Comparison of ENCODE assay signal across 9 cellular contexts in genomic region chr16:27435146-27435545, GRCh38. TPM values are rescaled to one million over a fixed set of nuclear protein-coding genes. Genes with fewer than 3 reads are reported as not detected.
DNase-seq lines count a peak whose midpoint lies in the region; ATAC-seq and TF ChIP-seq lines count a peak whose summit lies in the region.
"Not testable (repeated sequence)": the region's sequence is repeated elsewhere in the genome, so short reads cannot be mapped to it uniquely, and the experiment has no call there.
"Had no signal": no experiment of that assay in that cellular context is flagged by ENCODE, and none has a peak within 500 bp of the region (broad histone marks: within the 10 kb centered on the region; RNA-seq: fewer than 3 reads in every experiment).

No MANE protein-coding gene starts in this region.

- H3K27ac ChIP-seq in CD8-positive, alpha-beta memory T cell (ENCODE audit: low read depth, low read length); esophagus muscularis mucosa (replicated peaks in 1 of 4): not testable (repeated sequence)

- H3K4me1 Mint-ChIP-seq in CD8-positive, alpha-beta memory T cell, result peaks cover 12 to 32% (median 15%) of the 10 kb centered on the region in 3 donors
- peaks cover 23% of the 10 kb centered on the region for H3K4me1 Mint-ChIP-seq in activated T-cell treated with anti-CD3 and anti-CD28 coated beads, Interleukin-2, amount 50 U/mL, for 4 hours (ENCODE audit: low read depth)
- peaks cover 17% of the 10 kb centered on the region for H3K4me1 Mint-ChIP-seq in activated naive CD8-positive, alpha-beta T cell treated with anti-CD3 and anti-CD28 coated beads, Interleukin-2, amount 10 ng/mL, durations not matched to agents 7 days and 5 days
- H3K4me1 Mint-ChIP-seq in natural killer cell, result peaks cover 19 to 47% of the 10 kb centered on the region in 2 donors
- peaks cover 65 to 79% of the 10 kb centered on the region in 2 donors for H3K4me1 Mint-ChIP-seq in stimulated activated naive B cell treated with anti-CD40 and anti-IgM and Interleukin-4, amounts not matched to agents 10 μg/mL and 1 μg/mL and 100 μg/mL, for 72 hours

- TF ChIP-seq EP300 in esophagus muscularis mucosa (IDR thresholded peaks at IDR 0.05), result not testable (repeated sequence)

- H3K4me1 ChIP-seq in CD8-positive, alpha-beta memory T cell (ENCODE audit: insufficient read depth, low read length); esophagus muscularis mucosa: not testable (repeated sequence)

- POLR2A ChIA-PET in CD8-positive, alpha-beta memory T cell (lab: Charles Lee); activated naive CD8-positive, alpha-beta T cell treated with anti-CD3 and anti-CD28 coated beads, Interleukin-2, amount 10 ng/mL, durations not matched to agents 7 days and 5 days (lab: Charles Lee): not testable (repeated sequence)

- not testable (repeated sequence) for ATAC-seq in activated T-cell treated with anti-CD3 and anti-CD28 coated beads, Interleukin-2, amount 50 U/mL, for 4 hours; activated naive CD8-positive, alpha-beta T cell treated with anti-CD3 and anti-CD28 coated beads, Interleukin-2, amount 10 ng/mL, durations not matched to agents 7 days and 5 days (ENCODE audit: low read depth); natural killer cell; stimulated activated naive B cell treated with anti-CD40 and anti-IgM and Interleukin-4, amounts not matched to agents 10 μg/mL and 1 μg/mL and 100 μg/mL, for 72 hours (replicated peaks)

- not testable (repeated sequence) for DNase-seq in CD8-positive, alpha-beta memory T cell; stimulated activated naive B cell treated with anti-CD40 and anti-IgM and Interleukin-4, amounts not matched to agents 10 μg/mL and 1 μg/mL and 100 μg/mL, for 72 hours
- DNase-seq in activated CD4-positive, alpha-beta T cell treated with anti-CD3 and anti-CD28 coated beads for 48 hours, result peak; percentile 1
- DNase-seq in activated T-cell treated with anti-CD3 and anti-CD28 coated beads, Interleukin-2, amount 50 U/mL, for 4 hours, result peak; percentile 1
- DNase-seq in activated naive CD8-positive, alpha-beta T cell treated with anti-CD3 and anti-CD28 coated beads, Interleukin-2, amount 10 ng/mL, durations not matched to agents 7 days and 5 days, result peak; percentile 3
- peak; percentile 64 for DNase-seq in esophagus muscularis mucosa (ENCODE audit: extremely low spot score)
- peak; percentile 0 for DNase-seq in natural killer cell
- DNase-seq in ureter (ENCODE audit: low spot score), result peak; percentile 1

- not testable (repeated sequence) for H3K27me3 ChIP-seq in CD8-positive, alpha-beta memory T cell (ENCODE audit: insufficient read depth, low read length, poor library complexity, severe bottlenecking)
- peaks cover 0 to 35% (median 0%) of the 10 kb centered on the region in 4 donors for H3K27me3 ChIP-seq in esophagus muscularis mucosa

- H3K4me3 Mint-ChIP-seq in CD8-positive, alpha-beta memory T cell; activated T-cell treated with anti-CD3 and anti-CD28 coated beads, Interleukin-2, amount 50 U/mL, for 4 hours; activated naive CD8-positive, alpha-beta T cell treated with anti-CD3 and anti-CD28 coated beads, Interleukin-2, amount 10 ng/mL, durations not matched to agents 7 days and 5 days; natural killer cell; stimulated activated naive B cell treated with anti-CD40 and anti-IgM and Interleukin-4, amounts not matched to agents 10 μg/mL and 1 μg/mL and 100 μg/mL, for 72 hours: not testable (repeated sequence)

- H3K27me3 Mint-ChIP-seq in CD8-positive, alpha-beta memory T cell; activated T-cell treated with anti-CD3 and anti-CD28 coated beads, Interleukin-2, amount 50 U/mL, for 4 hours (ENCODE audit: low read depth); activated naive CD8-positive, alpha-beta T cell treated with anti-CD3 and anti-CD28 coated beads, Interleukin-2, amount 10 ng/mL, durations not matched to agents 7 days and 5 days; natural killer cell (ENCODE audit: low read depth in 2 of 2); stimulated activated naive B cell treated with anti-CD40 and anti-IgM and Interleukin-4, amounts not matched to agents 10 μg/mL and 1 μg/mL and 100 μg/mL, for 72 hours: not testable (repeated sequence)

- not testable (repeated sequence) for H3K9me3 Mint-ChIP-seq in CD8-positive, alpha-beta memory T cell; activated T-cell treated with anti-CD3 and anti-CD28 coated beads, Interleukin-2, amount 50 U/mL, for 4 hours; activated naive CD8-positive, alpha-beta T cell treated with anti-CD3 and anti-CD28 coated beads, Interleukin-2, amount 10 ng/mL, durations not matched to agents 7 days and 5 days; natural killer cell; stimulated activated naive B cell treated with anti-CD40 and anti-IgM and Interleukin-4, amounts not matched to agents 10 μg/mL and 1 μg/mL and 100 μg/mL, for 72 hours

- peaks cover 9 to 93% (median 12%) of the 10 kb centered on the region in 3 donors for H3K36me3 Mint-ChIP-seq in CD8-positive, alpha-beta memory T cell
- H3K36me3 Mint-ChIP-seq in activated T-cell treated with anti-CD3 and anti-CD28 coated beads, Interleukin-2, amount 50 U/mL, for 4 hours (ENCODE audit: insufficient read depth), result peaks cover 39% of the 10 kb centered on the region
- peaks cover 31% of the 10 kb centered on the region for H3K36me3 Mint-ChIP-seq in activated naive CD8-positive, alpha-beta T cell treated with anti-CD3 and anti-CD28 coated beads, Interleukin-2, amount 10 ng/mL, durations not matched to agents 7 days and 5 days
- not testable (repeated sequence) for H3K36me3 Mint-ChIP-seq in natural killer cell
- H3K36me3 Mint-ChIP-seq in stimulated activated naive B cell treated with anti-CD40 and anti-IgM and Interleukin-4, amounts not matched to agents 10 μg/mL and 1 μg/mL and 100 μg/mL, for 72 hours, result peaks cover 80 to 91% of the 10 kb centered on the region in 2 donors

- TF ChIP-seq CTCF in esophagus muscularis mucosa (IDR thresholded peaks at IDR 0.05); natural killer cell (IDR thresholded peaks at IDR 0.05): not testable (repeated sequence)

- WGBS in esophagus muscularis mucosa, result 91% methylated on average over 5 of the region's 5 CpGs

- not testable (repeated sequence) for H3K4me3 ChIP-seq in CD8-positive, alpha-beta memory T cell (ENCODE audit: low read length); esophagus muscularis mucosa

- not testable (repeated sequence) for H3K9me3 ChIP-seq in CD8-positive, alpha-beta memory T cell (ENCODE audit: low read length); esophagus muscularis mucosa

- H3K27ac Mint-ChIP-seq in CD8-positive, alpha-beta memory T cell, result peak overlapping the region in 5 of 8 donors; percentile 42 to 81 (median 65)
- not testable (repeated sequence) for H3K27ac Mint-ChIP-seq in activated naive CD8-positive, alpha-beta T cell treated with anti-CD3 and anti-CD28 coated beads, Interleukin-2, amount 10 ng/mL, durations not matched to agents 7 days and 5 days; natural killer cell
- H3K27ac Mint-ChIP-seq in stimulated activated naive B cell treated with anti-CD40 and anti-IgM and Interleukin-4, amounts not matched to agents 10 μg/mL and 1 μg/mL and 100 μg/mL, for 72 hours, result peak overlapping the region; percentile 78

- H3K36me3 ChIP-seq in CD8-positive, alpha-beta memory T cell (ENCODE audit: insufficient read depth, low read length), result peaks cover 67% of the 10 kb centered on the region
- H3K36me3 ChIP-seq in esophagus muscularis mucosa, result not testable (repeated sequence)

- TF ChIP-seq POLR2A in esophagus muscularis mucosa (IDR thresholded peaks at IDR 0.05; ENCODE audit: low read depth), result not testable (repeated sequence)

- CTCF ChIA-PET in CD8-positive, alpha-beta memory T cell (lab: Charles Lee), result not testable (repeated sequence)

- intact Hi-C loops in esophagus muscularis mucosa (cut with DNase I); natural killer cell (cut with micrococcal nuclease): not testable (repeated sequence)

RNA-seq across cellular contexts. Expression of gene IL21R, which starts 33.2 kb away (rescaled TPM):
- 10 to 100 TPM; 80.5 to 84.5 TPM for total RNA-seq in CD8-positive, alpha-beta memory T cell
- 53.7 TPM for polyA plus RNA-seq in CD8-positive, alpha-beta memory T cell
- total RNA-seq in activated T-cell treated with anti-CD3 and anti-CD28 coated beads, Interleukin-2, amount 50 U/mL, for 4 hours, result 10 to 100 TPM; 90.7 to 94.9 (median 91.4) TPM
- total RNA-seq in activated naive CD8-positive, alpha-beta T cell treated with anti-CD3 and anti-CD28 coated beads, Interleukin-2, amount 10 ng/mL, durations not matched to agents 7 days and 5 days, result 10 to 100 TPM; 27.2 to 27.5 TPM
- total RNA-seq in esophagus muscularis mucosa (under 1 TPM in 3 of 4 donors, not detected in 1; under 0.01 to 0.50 (median 0.17) TPM), natural killer cell (10 to 100 TPM; 24.3 to 45.7 (median 26.5) TPM), ureter (0.60 TPM)
- total RNA-seq: HT-29 had no signal

Comparison
In these comparisons a context has a peak if more than half of its experiments do, and no peak if none do; other contexts are left out.
1. RNA of gene IL21R, which starts 33.2 kb away (total RNA-seq): 90.7 to 94.9 TPM in activated T-cell treated with anti-CD3 and anti-CD28 coated beads, Interleukin-2, amount 50 U/mL, for 4 hours, 80.5 to 84.5 TPM in CD8-positive, alpha-beta memory T cell, 27.2 to 27.5 TPM in activated naive CD8-positive, alpha-beta T cell treated with anti-CD3 and anti-CD28 coated beads, Interleukin-2, amount 10 ng/mL, durations not matched to agents 7 days and 5 days and 24.3 to 45.7 TPM in natural killer cell; 0.60 TPM in ureter (single experiment) and under 0.01 to 0.50 TPM in esophagus muscularis mucosa; every median in the first group is over 10 times any median in the second.